8 cellular contexts compared by ENCODE assay signal in genomic region chr4:37685726-37686372, GRCh38. TPM values are rescaled to one million over a fixed set of nuclear protein-coding genes. Genes with fewer than 3 reads are reported as not detected.
DNase-seq lines count a peak whose midpoint lies in the region; ATAC-seq and TF ChIP-seq lines count a peak whose summit lies in the region.

No MANE protein-coding gene starts in this region.

- no peaks in the 10 kb centered on the region for H3K9me3 Mint-ChIP-seq in mesothelial cell of epicardium

- peak overlapping the region; percentile 50 for H3K27ac Mint-ChIP-seq in mesothelial cell of epicardium

- ATAC-seq in GM21390 (IDR thresholded peaks at IDR 0.05; ENCODE audit: unreplicated experiment), result peak; percentile 19

- H3K9me3 ChIP-seq in ES-I3 (ENCODE audit: control insufficient read depth, insufficient read depth, low read length) (no peaks in the 10 kb centered on the region), HUES6 (ENCODE audit: control insufficient read depth, insufficient read depth, low read depth, low read length) (no peaks in the 10 kb centered on the region), duodenal mucosa (ENCODE audit: control insufficient read depth in 1 of 2, low read length in 2 of 2) (no peaks in the 10 kb centered on the region)

- peak overlapping the region; percentile 73 for H3K4me3 Mint-ChIP-seq in mesothelial cell of epicardium

- H3K4me3 ChIP-seq in HUES6 (ENCODE audit: low read depth, low read length) (peak overlapping the region; percentile 90), duodenal mucosa (ENCODE audit: low read depth in 1 of 2, low read length in 2 of 2) (peak overlapping the region; percentile 82 to 85)

- peak; percentile 31 to 44 for DNase-seq in activated CD4-positive, alpha-beta T cell treated with anti-CD3 and anti-CD28 coated beads for 4 hours
- DNase-seq in mesothelial cell of epicardium (ENCODE audit: low spot score in 2 of 2, unreplicated experiment in 2 of 2), result peak; percentile 47 to 73
- peak; percentile 29 for DNase-seq in stimulated activated naive CD4-positive, alpha-beta T cell treated with Interleukin-2 at 50 U/mL for 16 hours (lab: John Stamatoyannopoulos, UW)
- DNase-seq in ecto neural progenitor cell (ENCODE audit: low spot score), result no peak

- no peaks in the 10 kb centered on the region for H3K36me3 Mint-ChIP-seq in mesothelial cell of epicardium

- H3K36me3 ChIP-seq in ES-I3 (ENCODE audit: insufficient read depth, low read length), result no peaks in the 10 kb centered on the region
- no peaks in the 10 kb centered on the region for H3K36me3 ChIP-seq in HUES6 (ENCODE audit: control insufficient read depth, insufficient read depth, low read length)
- H3K36me3 ChIP-seq in duodenal mucosa (ENCODE audit: control insufficient read depth in 1 of 2, insufficient read depth in 2 of 2, low read length in 2 of 2), result no peaks in the 10 kb centered on the region

- H3K27me3 ChIP-seq in HUES6 (ENCODE audit: control insufficient read depth, insufficient read depth, low read length) (peaks cover 14% of the 10 kb centered on the region), duodenal mucosa (ENCODE audit: control insufficient read depth in 1 of 2, insufficient read depth in 2 of 2, low read length in 2 of 2) (no peaks in the 10 kb centered on the region)

- no peak for TF ChIP-seq CTCF in mesothelial cell of epicardium (IDR thresholded peaks at IDR 0.05; ENCODE audit: unreplicated experiment)

- peaks cover 20% of the 10 kb centered on the region for H3K27me3 Mint-ChIP-seq in mesothelial cell of epicardium (ENCODE audit: low read depth)

- H3K9ac ChIP-seq in ES-I3 (ENCODE audit: low read depth, low read length), result peak overlapping the region; percentile 84
- H3K9ac ChIP-seq in HUES6 (ENCODE audit: low read length), result peak overlapping the region; percentile 89
- peak overlapping the region; percentile 83 to 85 for H3K9ac ChIP-seq in duodenal mucosa (ENCODE audit: low read depth in 1 of 2, low read length in 2 of 2)

- peaks cover 6% of the 10 kb centered on the region; the same call in 1 of the 2 replicates for H3K4me1 ChIP-seq in ES-I3 (ENCODE audit: insufficient read depth, low read length)
- H3K4me1 ChIP-seq in HUES6 (ENCODE audit: control insufficient read depth, insufficient read depth, low read length), result peaks cover 24% of the 10 kb centered on the region
- H3K4me1 ChIP-seq in duodenal mucosa (ENCODE audit: control insufficient read depth in 1 of 2, insufficient read depth in 2 of 2, low read length in 2 of 2), result peaks cover 31 to 34% of the 10 kb centered on the region in 2 donors

- H3K27ac ChIP-seq in HUES6 (ENCODE audit: low read depth, low read length) (peak overlapping the region; percentile 53; the same call in 1 of the 2 replicates), duodenal mucosa (ENCODE audit: low read depth, low read length) (peak overlapping the region; percentile 97)

- peaks cover 14% of the 10 kb centered on the region for H3K4me1 Mint-ChIP-seq in mesothelial cell of epicardium

RNA-seq across cellular contexts. Expression of gene RELL1, which starts 0.3 kb away (rescaled TPM):
- 11.3 to 11.7 TPM (median 11.4 TPM) in 3 replicates for total RNA-seq in mesothelial cell of epicardium
